In the genomic region with DNA sequence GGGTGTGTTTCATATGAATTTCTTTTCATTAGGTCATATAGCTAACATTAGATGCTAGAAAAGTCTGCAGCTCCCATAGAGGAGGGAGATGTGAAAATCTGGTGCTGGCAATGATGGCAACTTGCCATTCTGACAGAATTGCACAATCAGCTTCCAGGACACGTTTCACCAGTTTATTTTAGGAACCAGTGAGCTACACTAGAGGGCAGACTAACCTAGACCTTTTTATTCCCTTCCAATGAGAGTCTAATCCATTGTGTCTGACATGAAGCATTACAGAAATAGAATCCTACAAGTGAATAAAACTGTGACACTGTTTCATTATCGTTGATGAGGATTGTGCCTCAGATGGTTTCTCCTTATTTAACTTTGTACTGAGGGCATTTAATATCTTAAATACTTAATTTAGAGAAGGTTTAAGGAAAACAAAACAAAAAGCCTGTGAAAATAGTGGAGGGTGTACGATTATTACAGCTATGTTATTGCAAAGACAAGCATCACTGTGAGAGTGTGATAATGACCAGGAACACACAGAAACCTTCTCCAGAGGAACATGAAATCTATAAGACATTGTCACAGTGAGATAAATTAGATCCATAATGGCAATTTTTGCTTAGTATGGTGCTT, we compare ENCODE assay signal across 8 cellular contexts.
A peak's percentile ranks its signal among the peaks of the same experiment; 100 is the strongest.
DNase-seq lines count a peak whose midpoint lies in the region; ATAC-seq and TF ChIP-seq lines count a peak whose summit lies in the region.

No MANE protein-coding gene starts in this region.

- POLR2A ChIA-PET in activated CD8-positive, alpha-beta T cell treated with anti-CD3 and anti-CD28 coated beads for 36 hours (lab: Charles Lee), result no interaction called here

- peak; percentile 86 for ATAC-seq in GM19035 (IDR thresholded peaks at IDR 0.05; ENCODE audit: unreplicated experiment)
- peak; percentile 80 for ATAC-seq in HG03378 (IDR thresholded peaks at IDR 0.05; ENCODE audit: unreplicated experiment)
- ATAC-seq in activated CD8-positive, alpha-beta T cell treated with anti-CD3 and anti-CD28 coated beads for 36 hours, result peak; percentile 62
- ATAC-seq in gastroesophageal sphincter, result peak; percentile 92

- CTCF ChIA-PET in activated CD8-positive, alpha-beta T cell treated with anti-CD3 and anti-CD28 coated beads for 36 hours (lab: Charles Lee), result interaction anchor here (0.6 to 2.0 kb wide), 15 partner anchors 11 to 922 kb away, joined by 3 to 11 read pairs (median 3); no protein-coding TSS in a partner anchor

- no peaks in the 10 kb centered on the region for H3K36me3 Mint-ChIP-seq in activated CD8-positive, alpha-beta T cell treated with anti-CD3 and anti-CD28 coated beads for 36 hours (ENCODE audit: low read depth)
- H3K36me3 Mint-ChIP-seq in osteocyte (ENCODE audit: unreplicated experiment), result no peaks in the 10 kb centered on the region

- intact Hi-C loops in activated CD8-positive, alpha-beta T cell treated with anti-CD3 and anti-CD28 coated beads for 36 hours (cut with micrococcal nuclease), result loop anchor here (5.0 to 10.0 kb wide), 3 partner anchors 151 to 923 kb away; no protein-coding TSS in a partner anchor

- peaks cover 1% of the 10 kb centered on the region for H3K4me1 Mint-ChIP-seq in activated CD8-positive, alpha-beta T cell treated with anti-CD3 and anti-CD28 coated beads for 36 hours (ENCODE audit: low read depth)
- H3K4me1 Mint-ChIP-seq in osteocyte (ENCODE audit: unreplicated experiment), result peaks cover 6% of the 10 kb centered on the region

- no peaks in the 10 kb centered on the region for H3K27me3 ChIP-seq in gastroesophageal sphincter

- no peaks in the 10 kb centered on the region for H3K36me3 ChIP-seq in gastroesophageal sphincter

- no peaks in the 10 kb centered on the region for H3K9me3 ChIP-seq in gastroesophageal sphincter

- H3K4me1 ChIP-seq in gastroesophageal sphincter, result peaks cover 3 to 22% (median 7%) of the 10 kb centered on the region in 3 donors

- H3K4me3 ChIP-seq in gastroesophageal sphincter, result no peak overlapping the region

- no peak overlapping the region for H3K4me3 Mint-ChIP-seq in activated CD8-positive, alpha-beta T cell treated with anti-CD3 and anti-CD28 coated beads for 36 hours
- H3K4me3 Mint-ChIP-seq in osteocyte (ENCODE audit: unreplicated experiment), result no peak overlapping the region

- WGBS in gastroesophageal sphincter (ENCODE audit: low coverage in 1 of 2), 2 donors, result 8 to 16% methylated on average over 3 of the region's 3 CpGs

- TF ChIP-seq CTCF in activated CD8-positive, alpha-beta T cell treated with anti-CD3 and anti-CD28 coated beads for 36 hours (IDR thresholded peaks at IDR 0.05), result peak; percentile 65
- TF ChIP-seq CTCF in gastroesophageal sphincter (IDR thresholded peaks at IDR 0.05) (peak; percentile 66 to 84 (median 79)), osteocyte (IDR thresholded peaks at IDR 0.05) (peak; percentile 77)

- no peak overlapping the region for H3K27ac Mint-ChIP-seq in activated CD8-positive, alpha-beta T cell treated with anti-CD3 and anti-CD28 coated beads for 36 hours
- no peak overlapping the region for H3K27ac Mint-ChIP-seq in osteocyte (ENCODE audit: unreplicated experiment)

- no peak overlapping the region for H3K27ac ChIP-seq in gastroesophageal sphincter

- no peaks in the 10 kb centered on the region for H3K9me3 Mint-ChIP-seq in activated CD8-positive, alpha-beta T cell treated with anti-CD3 and anti-CD28 coated beads for 36 hours
- H3K9me3 Mint-ChIP-seq in osteocyte (ENCODE audit: unreplicated experiment), result no peaks in the 10 kb centered on the region

- no peak for TF ChIP-seq EP300 in gastroesophageal sphincter (IDR thresholded peaks at IDR 0.05)

- no peak for TF ChIP-seq POLR2A in gastroesophageal sphincter (IDR thresholded peaks at IDR 0.05)

- in situ Hi-C loops in Caki2 (cut with HindIII; ENCODE audit: low pct_unique_long_range_greater_than_20kb, low sequenced_read_pairs), result no loop called here

- H3K27me3 Mint-ChIP-seq in activated CD8-positive, alpha-beta T cell treated with anti-CD3 and anti-CD28 coated beads for 36 hours, result no peaks in the 10 kb centered on the region
- H3K27me3 Mint-ChIP-seq in osteocyte (ENCODE audit: unreplicated experiment), result peaks cover 6% of the 10 kb centered on the region

- DNase-seq in Caki2 (ENCODE audit: low read depth), result peak; percentile 61
- peak; percentile 81 for DNase-seq in NCI-H446 treated with DMSO at 0.1 percent for 48 hours (lab: John Stamatoyannopoulos, UW)
- peak; percentile 24 for DNase-seq in activated CD8-positive, alpha-beta T cell treated with anti-CD3 and anti-CD28 coated beads for 36 hours
- DNase-seq in osteocyte (ENCODE audit: extremely low spot score, unreplicated experiment), result no peak
- no peak for DNase-seq in mesenteric fat pad (ENCODE audit: low spot score)

Comparison
In these comparisons a context has a peak if more than half of its experiments do, and no peak if none do; other contexts are left out.
1. DNase-seq: peak in Caki2 (single experiment), NCI-H446 treated with DMSO at 0.1 percent for 48 hours (single experiment) and activated CD8-positive, alpha-beta T cell treated with anti-CD3 and anti-CD28 coated beads for 36 hours (single experiment); none in osteocyte (single experiment) and mesenteric fat pad (single experiment).
2. Peak in every context shown above with its lines, with median percentiles within 50 percentile points of each other: ATAC-seq and CTCF ChIP-seq.